In genomic region chr4:163614866-163615265, GRCh38 we compare ENCODE assay signal across 26 cellular contexts.
"Had no signal": no experiment of that assay in that cellular context is flagged by ENCODE, and none has a peak within 500 bp of the region (broad histone marks: within the 10 kb centered on the region; RNA-seq: fewer than 3 reads in every experiment).

No MANE protein-coding gene starts in this region.

- H3K4me3 ChIP-seq: colonic mucosa, esophagus muscularis mucosa, gastroesophageal sphincter, heart left ventricle, hepatocyte, left lung, prostate gland, right atrium auricular region, sigmoid colon, thoracic aorta, tibial nerve, vagina had no signal

- H3K4me1 ChIP-seq: colonic mucosa, esophagus muscularis mucosa, foreskin keratinocyte, gastroesophageal sphincter, left lung, prostate gland, right atrium auricular region, sigmoid colon, tibial nerve, vagina had no signal

- H3K27ac Mint-ChIP-seq: naive thymus-derived CD8-positive, alpha-beta T cell; nephron progenitor cell; stimulated activated effector memory CD8-positive, alpha-beta T cell treated with anti-CD3 and anti-CD28 coated beads, Interleukin-12 subunit alpha, Interleukin-12 subunit beta, amount 100 ng/mL, for 72 hours had no signal

- H3K4me3 Mint-ChIP-seq: naive thymus-derived CD8-positive, alpha-beta T cell; nephron progenitor cell; stimulated activated effector memory CD8-positive, alpha-beta T cell treated with anti-CD3 and anti-CD28 coated beads, Interleukin-12 subunit alpha, Interleukin-12 subunit beta, amount 100 ng/mL, for 72 hours had no signal

- H3K36me3 ChIP-seq: colonic mucosa, esophagus muscularis mucosa, gastroesophageal sphincter, heart left ventricle, left lung, prostate gland, right atrium auricular region, sigmoid colon, thoracic aorta, tibial nerve, vagina had no signal

- H3K9me3 Mint-ChIP-seq: nephron progenitor cell; stimulated activated effector memory CD8-positive, alpha-beta T cell treated with anti-CD3 and anti-CD28 coated beads, Interleukin-12 subunit alpha, Interleukin-12 subunit beta, amount 100 ng/mL, for 72 hours had no signal

- H3K9me3 ChIP-seq: colonic mucosa, esophagus muscularis mucosa, gastroesophageal sphincter, heart left ventricle, left lung, prostate gland, right atrium auricular region, sigmoid colon, thoracic aorta, tibial nerve, vagina had no signal

- H3K4me1 Mint-ChIP-seq: nephron progenitor cell; stimulated activated effector memory CD8-positive, alpha-beta T cell treated with anti-CD3 and anti-CD28 coated beads, Interleukin-12 subunit alpha, Interleukin-12 subunit beta, amount 100 ng/mL, for 72 hours had no signal

- ATAC-seq: foreskin keratinocyte; gastroesophageal sphincter; heart left ventricle; left cardiac atrium; left lung; naive thymus-derived CD8-positive, alpha-beta T cell; stimulated activated effector memory CD8-positive, alpha-beta T cell treated with anti-CD3 and anti-CD28 coated beads, Interleukin-12 subunit alpha, Interleukin-12 subunit beta, amount 100 ng/mL, for 72 hours; stimulated activated naive CD8-positive, alpha-beta T cell treated with anti-CD3 and anti-CD28 coated beads, Interleukin-15, Interleukin-2, amounts not matched to agents 100 U/mL and 50 U/mL, for 24 hours had no signal

- DNase-seq: colonic mucosa; dermis blood vessel endothelial cell; effector memory CD4-positive, alpha-beta T cell; foreskin keratinocyte; heart left ventricle; left cardiac atrium; left lung; mesendoderm; midbrain; naive thymus-derived CD8-positive, alpha-beta T cell; nephron progenitor cell; nucleus accumbens; sigmoid colon; stimulated activated CD4-positive, alpha-beta T cell treated with anti-CD3 and anti-CD28 coated beads, Interleukin-2, amount 100 ng/mL, for 24 hours; stimulated activated CD4-positive, alpha-beta T cell treated with anti-CD3 and anti-CD28 coated beads, Interleukin-4, amount 100 ng/mL, for 24 hours; stimulated activated naive CD8-positive, alpha-beta T cell treated with anti-CD3 and anti-CD28 coated beads, Interleukin-15, Interleukin-2, amounts not matched to agents 100 U/mL and 50 U/mL, for 24 hours; substantia nigra had no signal

- H3K36me3 Mint-ChIP-seq: stimulated activated effector memory CD8-positive, alpha-beta T cell treated with anti-CD3 and anti-CD28 coated beads, Interleukin-12 subunit alpha, Interleukin-12 subunit beta, amount 100 ng/mL, for 72 hours had no signal

- H3K27me3 ChIP-seq: colonic mucosa, esophagus muscularis mucosa, foreskin keratinocyte, gastroesophageal sphincter, heart left ventricle, hepatocyte, left lung, right atrium auricular region, sigmoid colon, tibial nerve, vagina had no signal

- H3K27ac ChIP-seq: colonic mucosa, esophagus muscularis mucosa, foreskin keratinocyte, gastroesophageal sphincter, hepatocyte, prostate gland, right atrium auricular region, sigmoid colon, thoracic aorta, tibial nerve, vagina had no signal
